1 cellular context compared by ENCODE assay signal in genomic region chr17:750431-751037, GRCh38.
TF ChIP-seq lines count a peak whose summit lies in the region.

No MANE protein-coding gene starts in this region.

TF ChIP-seq in GM12891, 5 proteins besides CTCF, POLR2A, EP300 and RAD21:
- no peak for TF ChIP-seq POU2F2 (IDR thresholded peaks at IDR 0.05; ENCODE audit: low read depth, low read length)
